In genomic region chr9:120875954-120876841, GRCh38 we compare ENCODE assay signal across 1 cellular context.
TF ChIP-seq lines count a peak whose summit lies in the region.

No MANE protein-coding gene starts in this region.

TF ChIP-seq in H1, 55 proteins besides CTCF, POLR2A, EP300 and RAD21:
- TF ChIP-seq CHD2 (IDR thresholded peaks at IDR 0.05; ENCODE audit: low read length) (no peak), ASH2L (IDR thresholded peaks at IDR 0.05; ENCODE audit: low read length) (peak; percentile 21), TAF1 (IDR thresholded peaks at IDR 0.05; ENCODE audit: low read depth, low read length) (peak; percentile 12; the same call in 1 of the 2 replicates), MAFK (IDR thresholded peaks at IDR 0.05; ENCODE audit: low read depth, low read length) (no peak), KDM4A (IDR thresholded peaks at IDR 0.05; ENCODE audit: low read depth, low read length, severe bottlenecking) (peak; percentile 61), RBBP5 (IDR thresholded peaks at IDR 0.05; ENCODE audit: borderline replicate concordance, low read depth, low read length) (0 out of 2 replicates have a peak, but pooled peaks have one; percentile 59), KDM1A (IDR thresholded peaks at IDR 0.05; ENCODE audit: borderline replicate concordance, low read length) (peak; percentile 9; the same call in 1 of the 2 replicates), CBX8 (IDR thresholded peaks at IDR 0.05; ENCODE audit: borderline replicate concordance, low read depth, low read length) (no peak), POLR2AphosphoS5 (IDR thresholded peaks at IDR 0.05; ENCODE audit: low read depth, low read length) (0 out of 2 replicates have a peak, but pooled peaks have one; percentile 29), HDAC2 (IDR thresholded peaks at IDR 0.05; ENCODE audit: borderline replicate concordance in 1 of 2, low read depth in 2 of 2, low read length in 2 of 2) (0 out of 4 replicates have a peak, but pooled peaks of 1 of the 2 experiments have one; percentile 19)
